In the genomic region with DNA sequence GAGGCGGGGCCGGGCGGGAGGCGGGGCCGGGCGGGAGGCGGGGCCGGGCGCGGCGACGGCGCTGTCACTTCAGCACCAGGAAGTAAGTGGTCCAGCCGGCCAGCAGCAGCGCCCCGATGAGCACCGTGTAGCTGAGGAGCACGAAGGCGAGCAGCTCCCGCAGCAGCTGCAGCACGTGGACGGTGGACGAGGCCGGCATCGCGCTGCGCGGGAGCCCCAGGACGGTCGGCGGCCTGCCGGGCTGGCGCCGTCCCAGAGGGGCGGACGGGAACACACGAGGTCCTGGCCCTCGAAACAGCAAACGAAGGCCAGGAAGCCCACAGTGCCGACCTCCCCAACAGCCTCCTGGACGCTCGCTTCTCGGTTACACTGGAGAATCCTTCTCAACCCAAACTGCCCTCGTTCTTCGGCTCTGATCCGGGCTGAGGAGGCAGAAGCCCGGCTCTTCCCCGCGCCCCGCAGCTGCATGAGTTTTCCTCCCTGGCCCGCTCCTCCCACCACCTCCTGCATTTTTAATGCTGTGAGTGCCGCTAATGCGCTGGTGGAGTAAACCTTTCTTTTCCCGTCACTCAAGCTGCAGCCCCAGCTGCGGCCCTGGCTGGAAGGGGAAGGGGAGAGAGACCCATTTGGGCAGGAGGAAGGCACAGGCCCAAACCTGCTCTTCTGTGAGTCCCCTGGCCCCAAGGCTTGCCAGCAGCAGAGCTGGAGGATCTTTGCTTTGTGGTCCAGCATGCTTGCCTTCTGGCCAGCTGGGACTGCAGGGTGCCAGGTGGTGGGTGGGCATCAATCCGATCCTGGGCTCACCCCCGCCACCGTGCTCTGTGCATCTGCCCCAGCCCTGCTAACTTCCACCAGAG, we compare ENCODE assay signal across 10 cellular contexts. TPM values are rescaled to one million over a fixed set of nuclear protein-coding genes. Genes with fewer than 3 reads are reported as not detected.
DNase-seq lines count a peak whose midpoint lies in the region; ATAC-seq, FAIRE-seq and TF ChIP-seq lines count a peak whose summit lies in the region.
"Had no signal": no experiment of that assay in that cellular context is flagged by ENCODE, and none has a peak within 500 bp of the region (broad histone marks: within the 10 kb centered on the region; RNA-seq: fewer than 3 reads in every experiment).

No MANE protein-coding gene starts in this region.

- CTCF ChIA-PET in BJ (lab: Yijun Ruan, JAX) (no interaction called here), HEK293 (lab: Yijun Ruan, JAX) (interaction anchor here (0.7 kb wide), 1 partner anchor 68 kb away, joined by 3 read pairs; no protein-coding TSS in a partner anchor), GM12878 (lab: Yijun Ruan, JAX) (interaction anchor here (2.3 to 2.4 kb wide), 2 partner anchors 41 to 130 kb away, joined by 6 to 9 read pairs; no protein-coding TSS in a partner anchor)

- H3K4me2 ChIP-seq in GM12878 (ENCODE audit: control insufficient read depth, insufficient read depth), result peak overlapping the region; percentile 96

- ATAC-seq in GM12878 (peak; percentile 73), GM18858 (IDR thresholded peaks at IDR 0.05; ENCODE audit: unreplicated experiment) (no peak), HG03039 (IDR thresholded peaks at IDR 0.05; ENCODE audit: unreplicated experiment) (no peak), GM18517 (IDR thresholded peaks at IDR 0.05; ENCODE audit: unreplicated experiment) (no peak)

- no peak for FAIRE-seq in GM12878 (lab: Jason Lieb, UNC)

- intact Hi-C loops in GM12878 (cut with micrococcal nuclease; ENCODE audit: unreplicated experiment), result loop anchor here (1.0 kb wide), 1 partner anchor 40 kb away; the partner anchor contains the start of gene VPS33A

- no peaks in the 10 kb centered on the region; the same call in 1 of the 2 replicates for H4K20me1 ChIP-seq in GM12878 (ENCODE audit: control insufficient read depth, insufficient read depth)

- no TSS peak for BruUV-seq in GM12878 (replicated peaks; lab: Mats Ljungman, UMichigan)

- TF ChIP-seq CTCF in BJ (IDR thresholded peaks at IDR 0.05; ENCODE audit: insufficient read depth, low read depth, low read length) (no peak), HEK293 (tag by site-specific recombination; IDR thresholded peaks at IDR 0.05) (0 out of 2 replicates have a peak, but pooled peaks have one; percentile 12), GM12878 (IDR thresholded peaks at IDR 0.05 in 2 of 3, conservative IDR thresholded peaks at IDR 0.05 in 1 of 3; ENCODE audit: control insufficient read depth in 2 of 3, extremely low read depth in 1 of 3, insufficient read depth in 1 of 3, low read depth in 3 of 3, low read length in 3 of 3) (no peak)

- SMC1A ChIA-PET in GM12878 (lab: Charles Lee; ENCODE audit: uncharacterized antibody, unreplicated experiment), result interaction anchor here (0.5 to 1.8 kb wide), 6 partner anchors 14 to 338 kb away, joined by 3 to 7 read pairs (median 4); partner anchors contain the start of genes PSMD9 and VPS33A

- no peak for TF ChIP-seq EP300 in GM12878 (IDR thresholded peaks at IDR 0.05; ENCODE audit: borderline replicate concordance in 1 of 2, control insufficient read depth in 1 of 2, low read depth in 2 of 2, low read length in 2 of 2)

- TF ChIP-seq RAD21 in GM12878 (IDR thresholded peaks at IDR 0.05; ENCODE audit: insufficient read depth, low read depth, low read length), result no peak

- H3K27me3 ChIP-seq in BJ (ENCODE audit: control insufficient read depth, insufficient read depth, low read length) (no peaks in the 10 kb centered on the region), GM12878 (replicated peaks in 1 of 2; ENCODE audit: control insufficient read depth in 2 of 2, insufficient read depth in 2 of 2, low read length in 1 of 2) (no peaks in the 10 kb centered on the region), mucosa of stomach (ENCODE audit: control insufficient read depth, insufficient read depth, low read length) (no peaks in the 10 kb centered on the region)

- in situ Hi-C loops in GM12878 (cut with MboI), result no loop called here

- POLR2A ChIA-PET in BJ (lab: Charles Lee) (interaction anchor here (0.5 to 0.6 kb wide), 2 partner anchors 18 to 424 kb away, joined by 3 read pairs; no protein-coding TSS in a partner anchor), HEK293 (lab: Yijun Ruan, JAX) (interaction anchor here (0.6 to 2.2 kb wide), 15 partner anchors 10 to 1555 kb away, joined by 3 to 10 read pairs (median 5); partner anchors contain the start of genes B3GNT4, KNTC1, MLXIP and MPHOSPH9), GM12878 (lab: Charles Lee) (interaction anchor here (0.6 to 1.5 kb wide), 7 partner anchors 10 to 805 kb away, joined by 3 to 4 read pairs (median 4); no protein-coding TSS in a partner anchor)

- H3K27ac ChIP-seq in HEK293 (ENCODE audit: extremely low read depth, low read depth, low read length), result no peak overlapping the region
- no peak overlapping the region for H3K27ac ChIP-seq in GM12878 (ENCODE audit: control insufficient read depth, insufficient read depth)

- 19% methylated on average over 44 of the region's 58 CpGs for WGBS in GM12878 (ENCODE audit: insufficient coverage, insufficient replicate concordance, low lambda C conversion rate, missing lambda C conversion rate)

- DNase-seq in BJ (ENCODE audit: low read depth) (no peak), GM12878 (ENCODE audit: low read depth, low spot score) (no peak), DMS114 treated with DMSO at 0.1 percent for 48 hours (lab: John Stamatoyannopoulos, UW; ENCODE audit: unreplicated experiment) (no peak)

- no peaks in the 10 kb centered on the region for H3K9me3 ChIP-seq in HEK293 (ENCODE audit: control insufficient read depth, insufficient read depth, low read depth, low read length)
- H3K9me3 ChIP-seq in GM12878 (replicated peaks; ENCODE audit: control insufficient read depth, insufficient read depth, low read length), result no peaks in the 10 kb centered on the region
- no peaks in the 10 kb centered on the region for H3K9me3 ChIP-seq in mucosa of stomach (ENCODE audit: control insufficient read depth, low read length)

- H3K4me3 ChIP-seq in BJ (ENCODE audit: low read depth, low read length), result peak overlapping the region; percentile 37
- H3K4me3 ChIP-seq in HEK293 (ENCODE audit: low read depth, low read length), result peak overlapping the region; percentile 29
- peak overlapping the region; percentile 65 for H3K4me3 ChIP-seq in GM12878
- peak overlapping the region; percentile 27 for H3K4me3 ChIP-seq in mucosa of stomach (ENCODE audit: low read length)

- RAD21 ChIA-PET in GM12878 (lab: Charles Lee; ENCODE audit: unreplicated experiment), result interaction anchor here (0.9 to 1.2 kb wide), 3 partner anchors 40 to 308 kb away, joined by 3 to 10 read pairs (median 3); partner anchors contain the start of gene CFAP251

- no peak for TF ChIP-seq POLR2A in GM12878 (IDR thresholded peaks at IDR 0.05; ENCODE audit: low read depth, low read length)

- H3K36me3 ChIP-seq in BJ (ENCODE audit: control insufficient read depth, insufficient read depth, low read length), result peaks cover 12% of the 10 kb centered on the region
- peaks cover 16 to 40% of the 10 kb centered on the region in 2 experiments for H3K36me3 ChIP-seq in HEK293 (ENCODE audit: control insufficient read depth in 2 of 2, insufficient read depth in 1 of 2, low read length in 2 of 2)
- H3K36me3 ChIP-seq in GM12878 (ENCODE audit: control insufficient read depth in 2 of 2, insufficient read depth in 2 of 2, low read length in 1 of 2), result peaks cover 0 to 5% of the 10 kb centered on the region in 2 experiments; a peak in 3 of 4 replicates
- peaks cover 4% of the 10 kb centered on the region for H3K36me3 ChIP-seq in mucosa of stomach (ENCODE audit: control insufficient read depth, insufficient read depth, low read length)

- peaks cover 23% of the 10 kb centered on the region for H3K79me2 ChIP-seq in GM12878 (ENCODE audit: control insufficient read depth, insufficient read depth, low read length)

- H3K9ac ChIP-seq in GM12878 (ENCODE audit: control insufficient read depth, insufficient read depth, low read length) (no peak overlapping the region), mucosa of stomach (ENCODE audit: low read length) (no peak overlapping the region)

- peaks cover 11% of the 10 kb centered on the region for H3K4me1 ChIP-seq in HEK293 (ENCODE audit: control insufficient read depth, insufficient read depth, low read length)
- H3K4me1 ChIP-seq in GM12878 (ENCODE audit: control insufficient read depth, insufficient read depth, low read length), result peaks cover 16% of the 10 kb centered on the region
- peaks cover 8% of the 10 kb centered on the region for H3K4me1 ChIP-seq in mucosa of stomach (ENCODE audit: control insufficient read depth, insufficient read depth, low read length)

- H2AFZ ChIP-seq in GM12878 (ENCODE audit: control insufficient read depth, low read depth, low read length), result peak overlapping the region; percentile 82

RNA-seq across cellular contexts. Expression of gene DIABLO, which starts 0.7 kb away (rescaled TPM):
- polyA plus RNA-seq in BJ (2011; rRNA removed) (45.2 and 49.1 TPM in 2 replicates), GM12878 (2011; rRNA removed) (45.9 and 55.7 TPM in 2 replicates), GM12878 (2014; fragmentation: Illumina TruSeq; extraction: Trizol) (46.8 and 50.3 TPM in 2 replicates), GM12878 (2014; fragmentation: Nextera tagmentation; extraction: Ambion mirVana) (10 to 100 TPM; 18.3 to 21.1 TPM), GM12878 (2014; rRNA removed) (40.8 and 43.9 TPM in 2 replicates), GM12878 (2016; fragmentation: Nextera tagmentation; extraction: Ambion mirVana) (10 to 100 TPM; 67.0 to 69.9 TPM)
- polyA minus RNA-seq in BJ (2011; rRNA and poly(A)+ RNA removed), result 21.5 and 22.9 TPM in 2 replicates
- 71.5 and 75.5 TPM in 2 replicates for total RNA-seq in GM12878 (2013; cell fraction: nucleolus; rRNA removed)
- total RNA-seq in GM12878 (2014; rRNA removed) (46.6 and 56.9 TPM in 2 replicates), GM12878 (2014; rRNA removed; fragmentation: Illumina TruSeq; extraction: Trizol) (47.1 and 47.4 TPM in 2 replicates), GM12878 (2021) (41.2 and 43.5 TPM in 2 replicates)
- polyA plus RNA-seq in GM12878 (2011; ENCODE audit: low read depth), result 28.3 TPM
- polyA plus RNA-seq in GM12878 (2011; cell fraction: cytosol; rRNA removed), result 59.0 and 74.9 TPM in 2 replicates
- polyA plus RNA-seq in GM12878 (2011; cell fraction: nucleus; rRNA removed), result 43.2 and 44.1 TPM in 2 replicates
- 35.2 and 42.6 TPM in 2 replicates for polyA plus RNA-seq in GM12878 (2012)
- 34.6 and 53.2 TPM in 2 replicates for polyA minus RNA-seq in GM12878 (2011; rRNA and poly(A)+ RNA removed)
- polyA minus RNA-seq in GM12878 (2011; cell fraction: cytosol; rRNA and poly(A)+ RNA removed), result 14.0 and 15.0 TPM in 2 replicates
- polyA minus RNA-seq in GM12878 (2011; cell fraction: nucleus; rRNA and poly(A)+ RNA removed), result 23.7 and 37.4 TPM in 2 replicates

RNA-seq across cellular contexts. Expression of gene B3GNT4, which starts 23.1 kb away (rescaled TPM):
- polyA plus RNA-seq in BJ (2011; rRNA removed), result 0.18 TPM in 1 of 2 replicates, not detected in the other
- polyA minus RNA-seq in BJ (2011; rRNA and poly(A)+ RNA removed), result 0.26 and 0.52 TPM in 2 replicates
- total RNA-seq in GM12878 (2013; cell fraction: nucleolus; rRNA removed), result 0.13 TPM in 1 of 2 replicates, not detected in the other
- total RNA-seq in GM12878 (2014; rRNA removed), result not detected in 2 replicates
- total RNA-seq in GM12878 (2014; rRNA removed; fragmentation: Illumina TruSeq; extraction: Trizol), result not detected in 2 replicates
- not detected in 2 replicates for total RNA-seq in GM12878 (2021)
- 0.41 TPM for polyA plus RNA-seq in GM12878 (2011; ENCODE audit: low read depth)
- not detected in 2 replicates for polyA plus RNA-seq in GM12878 (2011; rRNA removed)
- 0.02 and 0.03 TPM in 2 replicates for polyA plus RNA-seq in GM12878 (2011; cell fraction: cytosol; rRNA removed)
- 0.06 and 0.18 TPM in 2 replicates for polyA plus RNA-seq in GM12878 (2011; cell fraction: nucleus; rRNA removed)
- 0.50 and 0.88 TPM in 2 replicates for polyA plus RNA-seq in GM12878 (2012)
- polyA plus RNA-seq in GM12878 (2014; fragmentation: Illumina TruSeq; extraction: Trizol), result not detected in 2 replicates
- polyA plus RNA-seq in GM12878 (2014; fragmentation: Nextera tagmentation; extraction: Ambion mirVana), result under 1 TPM in 1 of 2 experiments, not detected in 1; 0.04 TPM
- not detected in 2 replicates for polyA plus RNA-seq in GM12878 (2014; rRNA removed)
- polyA plus RNA-seq in GM12878 (2016; fragmentation: Nextera tagmentation; extraction: Ambion mirVana), result under 1 TPM; 0.88 to 0.95 TPM
- not detected in 2 replicates for polyA minus RNA-seq in GM12878 (2011; rRNA and poly(A)+ RNA removed)
- polyA minus RNA-seq in GM12878 (2011; cell fraction: cytosol; rRNA and poly(A)+ RNA removed), result not detected in 2 replicates
- 0.36 TPM in 1 of 2 replicates, not detected in the other for polyA minus RNA-seq in GM12878 (2011; cell fraction: nucleus; rRNA and poly(A)+ RNA removed)
- total RNA-seq: LHCN-M2 had no signal

RNA-seq across cellular contexts. Expression of gene VPS33A, which starts 39.7 kb away (rescaled TPM):
- polyA plus RNA-seq in BJ (2011; rRNA removed), result 13.2 and 20.2 TPM in 2 replicates
- polyA minus RNA-seq in BJ (2011; rRNA and poly(A)+ RNA removed), result 6.0 and 7.3 TPM in 2 replicates
- 17.0 and 18.6 TPM in 2 replicates for total RNA-seq in GM12878 (2013; cell fraction: nucleolus; rRNA removed)
- total RNA-seq in GM12878 (2014; rRNA removed), result 21.1 and 22.8 TPM in 2 replicates
- 16.2 and 21.1 TPM in 2 replicates for total RNA-seq in GM12878 (2014; rRNA removed; fragmentation: Illumina TruSeq; extraction: Trizol)
- 22.1 and 22.4 TPM in 2 replicates for total RNA-seq in GM12878 (2021)
- polyA plus RNA-seq in GM12878 (2011; ENCODE audit: low read depth), result 8.8 TPM
- polyA plus RNA-seq in GM12878 (2011; rRNA removed), result 18.7 and 20.0 TPM in 2 replicates
- polyA plus RNA-seq in GM12878 (2011; cell fraction: cytosol; rRNA removed), result 12.3 and 15.6 TPM in 2 replicates
- polyA plus RNA-seq in GM12878 (2011; cell fraction: nucleus; rRNA removed), result 7.6 and 12.4 TPM in 2 replicates
- polyA plus RNA-seq in GM12878 (2012), result 11.7 and 13.8 TPM in 2 replicates
- polyA plus RNA-seq in GM12878 (2014; fragmentation: Illumina TruSeq; extraction: Trizol), result 21.0 and 24.9 TPM in 2 replicates
- polyA plus RNA-seq in GM12878 (2014; fragmentation: Nextera tagmentation; extraction: Ambion mirVana), result 1 to 10 TPM; 7.7 to 8.7 TPM
- 19.4 and 20.4 TPM in 2 replicates for polyA plus RNA-seq in GM12878 (2014; rRNA removed)
- 10 to 100 TPM; 32.1 to 33.6 TPM for polyA plus RNA-seq in GM12878 (2016; fragmentation: Nextera tagmentation; extraction: Ambion mirVana)
- polyA minus RNA-seq in GM12878 (2011; rRNA and poly(A)+ RNA removed), result 10.7 and 12.2 TPM in 2 replicates
- 4.4 and 7.4 TPM in 2 replicates for polyA minus RNA-seq in GM12878 (2011; cell fraction: cytosol; rRNA and poly(A)+ RNA removed)
- polyA minus RNA-seq in GM12878 (2011; cell fraction: nucleus; rRNA and poly(A)+ RNA removed), result 3.6 and 10.0 TPM in 2 replicates

RNA-seq across cellular contexts. Expression of gene LRRC43, which starts 43.7 kb away (rescaled TPM):
- polyA plus RNA-seq in BJ (2011; rRNA removed) (0.71 and 1.6 TPM in 2 replicates), GM12878 (2011; rRNA removed) (not detected in 2 replicates), GM12878 (2014; fragmentation: Illumina TruSeq; extraction: Trizol) (0.52 TPM in 1 of 2 replicates, not detected in the other), GM12878 (2014; fragmentation: Nextera tagmentation; extraction: Ambion mirVana) (not detected), GM12878 (2014; rRNA removed) (0.33 TPM in 1 of 2 replicates, not detected in the other), GM12878 (2016; fragmentation: Nextera tagmentation; extraction: Ambion mirVana) (not detected)
- 1.4 TPM in 1 of 2 replicates, not detected in the other for polyA minus RNA-seq in BJ (2011; rRNA and poly(A)+ RNA removed)
- 0.22 and 0.35 TPM in 2 replicates for total RNA-seq in GM12878 (2013; cell fraction: nucleolus; rRNA removed)
- total RNA-seq in GM12878 (2014; rRNA removed) (0.27 TPM in 1 of 2 replicates, not detected in the other), GM12878 (2014; rRNA removed; fragmentation: Illumina TruSeq; extraction: Trizol) (not detected in 2 replicates), GM12878 (2021) (0.16 and 0.23 TPM in 2 replicates)
- not detected for polyA plus RNA-seq in GM12878 (2011; ENCODE audit: low read depth)
- polyA plus RNA-seq in GM12878 (2011; cell fraction: cytosol; rRNA removed), result not detected in 2 replicates
- polyA plus RNA-seq in GM12878 (2011; cell fraction: nucleus; rRNA removed), result not detected in 2 replicates
- not detected in 2 replicates for polyA plus RNA-seq in GM12878 (2012)
- polyA minus RNA-seq in GM12878 (2011; rRNA and poly(A)+ RNA removed), result not detected in 2 replicates
- not detected in 2 replicates for polyA minus RNA-seq in GM12878 (2011; cell fraction: cytosol; rRNA and poly(A)+ RNA removed)
- not detected in 2 replicates for polyA minus RNA-seq in GM12878 (2011; cell fraction: nucleus; rRNA and poly(A)+ RNA removed)
- total RNA-seq: LHCN-M2 had no signal

RNA-seq across cellular contexts. Expression of gene IL31, which starts 52.6 kb away (rescaled TPM):
- not detected in 2 replicates for polyA plus RNA-seq in BJ (2011; rRNA removed)
- polyA minus RNA-seq in BJ (2011; rRNA and poly(A)+ RNA removed), result not detected in 2 replicates
- total RNA-seq in GM12878 (2013; cell fraction: nucleolus; rRNA removed), result not detected in 2 replicates
- not detected in 2 replicates for total RNA-seq in GM12878 (2014; rRNA removed)
- not detected in 2 replicates for total RNA-seq in GM12878 (2014; rRNA removed; fragmentation: Illumina TruSeq; extraction: Trizol)
- not detected in 2 replicates for total RNA-seq in GM12878 (2021)
- not detected for polyA plus RNA-seq in GM12878 (2011; ENCODE audit: low read depth)
- not detected in 2 replicates for polyA plus RNA-seq in GM12878 (2011; rRNA removed)
- not detected in 2 replicates for polyA plus RNA-seq in GM12878 (2011; cell fraction: cytosol; rRNA removed)
- not detected in 2 replicates for polyA plus RNA-seq in GM12878 (2011; cell fraction: nucleus; rRNA removed)
- not detected in 2 replicates for polyA plus RNA-seq in GM12878 (2012)
- not detected in 2 replicates for polyA plus RNA-seq in GM12878 (2014; fragmentation: Illumina TruSeq; extraction: Trizol)
- polyA plus RNA-seq in GM12878 (2014; fragmentation: Nextera tagmentation; extraction: Ambion mirVana), result not detected
- not detected in 2 replicates for polyA plus RNA-seq in GM12878 (2014; rRNA removed)
- polyA plus RNA-seq in GM12878 (2016; fragmentation: Nextera tagmentation; extraction: Ambion mirVana), result not detected
- polyA minus RNA-seq in GM12878 (2011; rRNA and poly(A)+ RNA removed), result not detected in 2 replicates
- polyA minus RNA-seq in GM12878 (2011; cell fraction: cytosol; rRNA and poly(A)+ RNA removed), result not detected in 2 replicates
- polyA minus RNA-seq in GM12878 (2011; cell fraction: nucleus; rRNA and poly(A)+ RNA removed), result not detected in 2 replicates
- total RNA-seq: LHCN-M2, pulmonary artery endothelial cell had no signal
